ENCODE assay signal across 1 cellular context in genomic region chr5:139272471-139273321, GRCh38.
TF ChIP-seq lines count a peak whose summit lies in the region.

No MANE protein-coding gene starts in this region.

TF ChIP-seq in HEK293, 187 proteins besides CTCF, POLR2A, EP300 and RAD21 (continued from another document):
- TF ChIP-seq ZNF391 (tag by site-specific recombination; IDR thresholded peaks at IDR 0.05; ENCODE audit: borderline replicate concordance, low read depth): 0 out of 2 replicates have a peak, but pooled peaks have one; percentile 73
- TF ChIP-seq ZNF449 (tag by site-specific recombination; IDR thresholded peaks at IDR 0.05): peak; percentile 50; the same call in 1 of the 2 replicates
- peak; percentile 36; the same call in 1 of the 2 replicates for TF ChIP-seq KLF10 (tag by site-specific recombination; IDR thresholded peaks at IDR 0.05)
